1 cellular context compared by ENCODE assay signal in genomic region chr11:90250970-90251369, GRCh38.
A peak's percentile ranks its signal among the peaks of the same experiment; 100 is the strongest.
TF ChIP-seq lines count a peak whose summit lies in the region.

No MANE protein-coding gene starts in this region.

TF ChIP-seq in GM12878, 131 proteins besides CTCF, POLR2A, EP300 and RAD21 (continued from another document):
- TF ChIP-seq, protein P1, sequence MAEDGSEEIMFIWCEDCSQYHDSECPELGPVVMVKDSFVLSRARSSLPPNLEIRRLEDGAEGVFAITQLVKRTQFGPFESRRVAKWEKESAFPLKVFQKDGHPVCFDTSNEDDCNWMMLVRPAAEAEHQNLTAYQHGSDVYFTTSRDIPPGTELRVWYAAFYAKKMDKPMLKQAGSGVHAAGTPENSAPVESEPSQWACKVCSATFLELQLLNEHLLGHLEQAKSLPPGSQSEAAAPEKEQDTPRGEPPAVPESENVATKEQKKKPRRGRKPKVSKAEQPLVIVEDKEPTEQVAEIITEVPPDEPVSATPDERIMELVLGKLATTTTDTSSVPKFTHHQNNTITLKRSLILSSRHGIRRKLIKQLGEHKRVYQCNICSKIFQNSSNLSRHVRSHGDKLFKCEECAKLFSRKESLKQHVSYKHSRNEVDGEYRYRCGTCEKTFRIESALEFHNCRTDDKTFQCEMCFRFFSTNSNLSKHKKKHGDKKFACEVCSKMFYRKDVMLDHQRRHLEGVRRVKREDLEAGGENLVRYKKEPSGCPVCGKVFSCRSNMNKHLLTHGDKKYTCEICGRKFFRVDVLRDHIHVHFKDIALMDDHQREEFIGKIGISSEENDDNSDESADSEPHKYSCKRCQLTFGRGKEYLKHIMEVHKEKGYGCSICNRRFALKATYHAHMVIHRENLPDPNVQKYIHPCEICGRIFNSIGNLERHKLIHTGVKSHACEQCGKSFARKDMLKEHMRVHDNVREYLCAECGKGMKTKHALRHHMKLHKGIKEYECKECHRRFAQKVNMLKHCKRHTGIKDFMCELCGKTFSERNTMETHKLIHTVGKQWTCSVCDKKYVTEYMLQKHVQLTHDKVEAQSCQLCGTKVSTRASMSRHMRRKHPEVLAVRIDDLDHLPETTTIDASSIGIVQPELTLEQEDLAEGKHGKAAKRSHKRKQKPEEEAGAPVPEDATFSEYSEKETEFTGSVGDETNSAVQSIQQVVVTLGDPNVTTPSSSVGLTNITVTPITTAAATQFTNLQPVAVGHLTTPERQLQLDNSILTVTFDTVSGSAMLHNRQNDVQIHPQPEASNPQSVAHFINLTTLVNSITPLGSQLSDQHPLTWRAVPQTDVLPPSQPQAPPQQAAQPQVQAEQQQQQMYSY (CRISPR knock-in tag; IDR thresholded peaks at IDR 0.05) = no peak
- peak; percentile 58 for TF ChIP-seq RAD51 (IDR thresholded peaks at IDR 0.05)
- peak; percentile 78 for TF ChIP-seq CHD2 (IDR thresholded peaks at IDR 0.05; ENCODE audit: borderline replicate concordance, low read depth, low read length)
- no peak for TF ChIP-seq ASH2L (IDR thresholded peaks at IDR 0.05; ENCODE audit: borderline replicate concordance, low read depth)
- TF ChIP-seq PAX8 (IDR thresholded peaks at IDR 0.05) = no peak
- no peak for TF ChIP-seq TCF7 (IDR thresholded peaks at IDR 0.05; ENCODE audit: borderline replicate concordance)
- no peak for TF ChIP-seq JUNB (IDR thresholded peaks at IDR 0.05)
- no peak for TF ChIP-seq CHD1 (IDR thresholded peaks at IDR 0.05; ENCODE audit: low read depth, low read length)
- no peak for TF ChIP-seq CBX5 (IDR thresholded peaks at IDR 0.05; ENCODE audit: low read depth)
- TF ChIP-seq MXI1 (IDR thresholded peaks at IDR 0.05; ENCODE audit: low read depth, low read length) = no peak
- no peak for TF ChIP-seq SMAD1 (IDR thresholded peaks at IDR 0.05; ENCODE audit: low read depth, partially characterized antibody)
- TF ChIP-seq, protein P2, sequence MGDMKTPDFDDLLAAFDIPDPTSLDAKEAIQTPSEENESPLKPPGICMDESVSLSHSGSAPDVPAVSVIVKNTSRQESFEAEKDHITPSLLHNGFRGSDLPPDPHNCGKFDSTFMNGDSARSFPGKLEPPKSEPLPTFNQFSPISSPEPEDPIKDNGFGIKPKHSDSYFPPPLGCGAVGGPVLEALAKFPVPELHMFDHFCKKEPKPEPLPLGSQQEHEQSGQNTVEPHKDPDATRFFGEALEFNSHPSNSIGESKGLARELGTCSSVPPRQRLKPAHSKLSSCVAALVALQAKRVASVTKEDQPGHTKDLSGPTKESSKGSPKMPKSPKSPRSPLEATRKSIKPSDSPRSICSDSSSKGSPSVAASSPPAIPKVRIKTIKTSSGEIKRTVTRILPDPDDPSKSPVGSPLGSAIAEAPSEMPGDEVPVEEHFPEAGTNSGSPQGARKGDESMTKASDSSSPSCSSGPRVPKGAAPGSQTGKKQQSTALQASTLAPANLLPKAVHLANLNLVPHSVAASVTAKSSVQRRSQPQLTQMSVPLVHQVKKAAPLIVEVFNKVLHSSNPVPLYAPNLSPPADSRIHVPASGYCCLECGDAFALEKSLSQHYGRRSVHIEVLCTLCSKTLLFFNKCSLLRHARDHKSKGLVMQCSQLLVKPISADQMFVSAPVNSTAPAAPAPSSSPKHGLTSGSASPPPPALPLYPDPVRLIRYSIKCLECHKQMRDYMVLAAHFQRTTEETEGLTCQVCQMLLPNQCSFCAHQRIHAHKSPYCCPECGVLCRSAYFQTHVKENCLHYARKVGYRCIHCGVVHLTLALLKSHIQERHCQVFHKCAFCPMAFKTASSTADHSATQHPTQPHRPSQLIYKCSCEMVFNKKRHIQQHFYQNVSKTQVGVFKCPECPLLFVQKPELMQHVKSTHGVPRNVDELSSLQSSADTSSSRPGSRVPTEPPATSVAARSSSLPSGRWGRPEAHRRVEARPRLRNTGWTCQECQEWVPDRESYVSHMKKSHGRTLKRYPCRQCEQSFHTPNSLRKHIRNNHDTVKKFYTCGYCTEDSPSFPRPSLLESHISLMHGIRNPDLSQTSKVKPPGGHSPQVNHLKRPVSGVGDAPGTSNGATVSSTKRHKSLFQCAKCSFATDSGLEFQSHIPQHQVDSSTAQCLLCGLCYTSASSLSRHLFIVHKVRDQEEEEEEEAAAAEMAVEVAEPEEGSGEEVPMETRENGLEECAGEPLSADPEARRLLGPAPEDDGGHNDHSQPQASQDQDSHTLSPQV (IDR thresholded peaks at IDR 0.05) = no peak
- TF ChIP-seq ZNF24 (IDR thresholded peaks at IDR 0.05) = no peak
- TF ChIP-seq STAT1 (conservative IDR thresholded peaks at IDR 0.05) = no peak
TF ChIP-seq in GM12878: peak in this region for 3.
